9 cellular contexts compared by ENCODE assay signal in the genomic region with DNA sequence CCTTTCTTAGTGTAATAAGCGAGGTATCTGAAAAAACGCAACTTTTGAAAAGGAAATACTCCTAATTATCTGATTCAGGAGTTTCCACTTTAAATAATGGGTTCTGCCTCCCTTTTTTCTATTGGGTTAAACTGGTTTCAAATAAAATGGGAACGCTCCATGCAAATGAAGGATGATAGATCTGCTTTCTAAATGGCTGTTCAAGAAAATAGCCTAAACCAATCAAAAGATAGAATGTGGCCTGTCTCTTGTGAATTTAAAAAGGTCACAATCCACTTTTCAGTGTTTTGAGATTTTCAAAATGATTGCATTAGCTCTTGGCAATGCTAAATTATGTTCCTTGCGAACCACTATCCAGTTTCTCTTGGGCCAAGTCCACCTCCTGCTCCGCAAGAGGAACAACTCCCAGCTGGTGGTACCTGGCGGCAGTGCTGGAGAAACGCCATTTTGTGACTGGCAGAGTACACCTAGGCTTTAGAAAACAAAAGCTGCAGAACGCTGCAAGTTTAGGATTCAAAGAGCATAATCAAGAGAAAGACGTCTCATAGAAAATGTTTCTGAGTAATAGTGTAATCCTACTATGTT. TPM values are rescaled to one million over a fixed set of nuclear protein-coding genes. Genes with fewer than 3 reads are reported as not detected.
A peak's percentile ranks its signal among the peaks of the same experiment; 100 is the strongest.
DNase-seq lines count a peak whose midpoint lies in the region; ATAC-seq, FAIRE-seq and TF ChIP-seq lines count a peak whose summit lies in the region.
"Had no signal": no experiment of that assay in that cellular context is flagged by ENCODE, and none has a peak within 500 bp of the region (broad histone marks: within the 10 kb centered on the region; RNA-seq: fewer than 3 reads in every experiment).

No MANE protein-coding gene starts in this region.

- peaks cover 38% of the 10 kb centered on the region for H3K4me1 ChIP-seq in HUES6 (ENCODE audit: control insufficient read depth, insufficient read depth, low read length)
- H3K4me1 ChIP-seq in muscle layer of colon (ENCODE audit: insufficient read depth, low read length) = peaks cover 6% of the 10 kb centered on the region

- no peak for DNase-seq in CD4-positive, alpha-beta T cell
- DNase-seq in bronchial epithelial cell (ENCODE audit: low read depth) (no peak), NCI-H510A (lab: John Stamatoyannopoulos, UW) (no peak), midbrain (lab: John Stamatoyannopoulos, UW) (no peak), SKM-1 treated with dmso at 0.1 percent for 144 hours (lab: John Stamatoyannopoulos, UW; ENCODE audit: unreplicated experiment) (no peak)
- DNase-seq: stimulated activated CD4-positive, alpha-beta T cell treated with anti-CD3 and anti-CD28 coated beads, Interleukin-2, amount 100 ng/mL, for 24 hours had no signal

- POLR2A ChIA-PET in CD4-positive, alpha-beta T cell (lab: Charles Lee) = interaction anchor here (0.6 to 5.7 kb wide), 39 partner anchors 7 to 1871 kb away, joined by 3 to 357 read pairs (median 26); partner anchors contain the start of genes HFE and TRIM38

- ATAC-seq in CD4-positive, alpha-beta T cell (ENCODE audit: poor library complexity) = no peak
- ATAC-seq in GM21825 (IDR thresholded peaks at IDR 0.05; ENCODE audit: unreplicated experiment) = no peak

- no peaks in the 10 kb centered on the region for H3K9me3 ChIP-seq in CD4-positive, alpha-beta T cell (ENCODE audit: control insufficient read depth, low read length)
- H3K9me3 ChIP-seq in HUES6 (ENCODE audit: control insufficient read depth, insufficient read depth, low read depth, low read length) (no peaks in the 10 kb centered on the region), muscle layer of colon (ENCODE audit: low read length) (no peaks in the 10 kb centered on the region)

- FAIRE-seq in bronchial epithelial cell (lab: Jason Lieb, UNC) = no peak

- peak overlapping the region; percentile 100 for H3K9ac ChIP-seq in HUES6 (ENCODE audit: low read length)
- no peak overlapping the region for H3K9ac ChIP-seq in muscle layer of colon (ENCODE audit: low read length)

- intact Hi-C loops in CD4-positive, alpha-beta T cell (cut with DNase I, micrococcal nuclease) = no loop called here

- peak overlapping the region; percentile 44 for H3K4me3 Mint-ChIP-seq in CD4-positive, alpha-beta T cell

- H3K27me3 ChIP-seq in CD4-positive, alpha-beta T cell (ENCODE audit: control insufficient read depth, insufficient read depth, low read length) = no peaks in the 10 kb centered on the region
- no peaks in the 10 kb centered on the region for H3K27me3 ChIP-seq in HUES6 (ENCODE audit: control insufficient read depth, insufficient read depth, low read length)
- H3K27me3 ChIP-seq in bronchial epithelial cell (ENCODE audit: control insufficient read depth, insufficient read depth, low read length) = no peaks in the 10 kb centered on the region
- no peaks in the 10 kb centered on the region for H3K27me3 ChIP-seq in muscle layer of colon (ENCODE audit: control insufficient read depth in 1 of 2, insufficient read depth in 2 of 2, low read length in 2 of 2)

- H3K9me3 Mint-ChIP-seq in CD4-positive, alpha-beta T cell = no peaks in the 10 kb centered on the region

- CTCF ChIA-PET in CD4-positive, alpha-beta T cell (lab: Charles Lee) = interaction anchor here (1.5 to 8.9 kb wide), 4 partner anchors 12 to 83 kb away, joined by 3 to 62 read pairs (median 15); a partner anchor contains a TSS

- H3K27ac ChIP-seq in CD4-positive, alpha-beta T cell (ENCODE audit: low read depth, low read length) = no peak overlapping the region
- H3K27ac ChIP-seq in HUES6 (ENCODE audit: low read depth, low read length) (peak overlapping the region; percentile 96), muscle layer of colon (ENCODE audit: low read depth, low read length) (peak overlapping the region; percentile 27)

- H3K36me3 ChIP-seq in HUES6 (ENCODE audit: control insufficient read depth, insufficient read depth, low read length) (no peaks in the 10 kb centered on the region), bronchial epithelial cell (ENCODE audit: control insufficient read depth, insufficient read depth, low read length) (no peaks in the 10 kb centered on the region), muscle layer of colon (ENCODE audit: insufficient read depth, low read length) (no peaks in the 10 kb centered on the region)

- H3K4me1 Mint-ChIP-seq in CD4-positive, alpha-beta T cell (ENCODE audit: low read depth) = peaks cover 40% of the 10 kb centered on the region

- H3K4me3 ChIP-seq in HUES6 (ENCODE audit: low read depth, low read length) (peak overlapping the region; percentile 78), bronchial epithelial cell (ENCODE audit: low read depth, low read length) (peak overlapping the region; percentile 0), muscle layer of colon (ENCODE audit: low read depth in 1 of 2, low read length in 2 of 2) (no peak overlapping the region)

- H3K27ac Mint-ChIP-seq in CD4-positive, alpha-beta T cell = peak overlapping the region; percentile 97

- TF ChIP-seq CTCF in CD4-positive, alpha-beta T cell (IDR thresholded peaks at IDR 0.05) = no peak
- TF ChIP-seq CTCF in bronchial epithelial cell (IDR thresholded peaks at IDR 0.05; ENCODE audit: insufficient read depth, low read length, severe bottlenecking) = no peak

- peaks cover 16% of the 10 kb centered on the region for H3K36me3 Mint-ChIP-seq in CD4-positive, alpha-beta T cell (ENCODE audit: low read depth)

- H3K27me3 Mint-ChIP-seq in CD4-positive, alpha-beta T cell = no peaks in the 10 kb centered on the region

RNA-seq across cellular contexts. Expression of gene TRIM38, which starts 56.8 kb away (rescaled TPM):
- total RNA-seq in CD4-positive, alpha-beta T cell = 10 to 100 TPM; 17.0 to 17.5 TPM
- total RNA-seq in bronchial epithelial cell = 2.9 and 4.2 TPM in 2 replicates

Comparison
In these comparisons a context has a peak if more than half of its experiments do, and no peak if none do; other contexts are left out.
1. H3K4me3 ChIP-seq: peak in HUES6 (single experiment) and bronchial epithelial cell (single experiment); none in muscle layer of colon (0 of 2).